Comparison of ENCODE assay signal across 8 cellular contexts in genomic region chr7:24907311-24907886, GRCh38.
DNase-seq lines count a peak whose midpoint lies in the region; ATAC-seq, FAIRE-seq and TF ChIP-seq lines count a peak whose summit lies in the region.

No MANE protein-coding gene starts in this region.

- peak overlapping the region; percentile 59 for H3K9ac ChIP-seq in endothelial cell of umbilical vein (replicated peaks; ENCODE audit: extremely low read depth, insufficient read depth, low read length)

- peak; percentile 41 for ATAC-seq in GM18499 (IDR thresholded peaks at IDR 0.05; ENCODE audit: insufficient read depth, unreplicated experiment)

- no peaks in the 10 kb centered on the region for H3K9me1 ChIP-seq in endothelial cell of umbilical vein (replicated peaks; ENCODE audit: control insufficient read depth, extremely low read depth, insufficient read depth, low read length)

- intact Hi-C loops in endothelial cell of umbilical vein (cut with micrococcal nuclease) (loop anchor here (1.0 to 5.0 kb wide), 4 partner anchors 22 to 87 kb away; no protein-coding TSS in a partner anchor), tibial artery (cut with DNase I; ENCODE audit: low total_unique reads) (no loop called here)

- H3K27me3 ChIP-seq in endothelial cell of umbilical vein (ENCODE audit: control insufficient read depth in 2 of 2, insufficient read depth in 2 of 2, low read length in 2 of 2) (no peaks in the 10 kb centered on the region), tibial artery (no peaks in the 10 kb centered on the region)

- no peaks in the 10 kb centered on the region for H4K20me1 ChIP-seq in endothelial cell of umbilical vein (replicated peaks; ENCODE audit: control insufficient read depth, extremely low read depth, insufficient read depth, low read length)

- peak overlapping the region; percentile 90 for H3K27ac ChIP-seq in endothelial cell of umbilical vein (ENCODE audit: insufficient read depth, low read depth, low read length)
- no peak overlapping the region for H3K27ac ChIP-seq in tibial artery

- H3K36me3 ChIP-seq in endothelial cell of umbilical vein (ENCODE audit: control insufficient read depth in 2 of 2, extremely low read depth in 1 of 2, insufficient read depth in 2 of 2, low read length in 2 of 2) (no peaks in the 10 kb centered on the region), tibial artery (no peaks in the 10 kb centered on the region)

- peak overlapping the region; percentile 1 for H2AFZ ChIP-seq in endothelial cell of umbilical vein (ENCODE audit: low read depth, low read length)

- dilution Hi-C loops in endothelial cell of umbilical vein (cut with MboI; ENCODE audit: extremely low pct_ligation_motif_present, low sequenced_read_pairs) = no loop called here

- BruUV-seq in endothelial cell of umbilical vein (replicated peaks; lab: Mats Ljungman, UMichigan) = TSS peak; percentile 86

- POLR2A ChIA-PET in endothelial cell of umbilical vein (lab: Charles Lee) = no interaction called here

- H3K4me2 ChIP-seq in endothelial cell of umbilical vein (ENCODE audit: insufficient read depth, low read length) = peak overlapping the region; percentile 72

- peak overlapping the region in 1 of 3 experiments; percentile 28 for H3K4me3 ChIP-seq in endothelial cell of umbilical vein (replicated peaks in 1 of 3; ENCODE audit: insufficient read depth in 1 of 3, low read depth in 1 of 3, low read length in 3 of 3)
- H3K4me3 ChIP-seq in tibial artery = no peak overlapping the region

- H3K9me3 ChIP-seq in endothelial cell of umbilical vein (replicated peaks; ENCODE audit: control insufficient read depth, insufficient read depth, low read length) (no peaks in the 10 kb centered on the region), tibial artery (no peaks in the 10 kb centered on the region)

- DNase-seq in H54 (ENCODE audit: insufficient read length, low spot score) (peak; percentile 69), NCI-H226 (peak; percentile 99), endothelial cell of umbilical vein (ENCODE audit: low read depth, low spot score) (peak; percentile 89), NCI-H2171 (lab: John Stamatoyannopoulos, UW) (no peak), tibial artery (no peak), NCI-H187 treated with DMSO at 0.1 percent for 48 hours (lab: John Stamatoyannopoulos, UW) (no peak), globus pallidus (ENCODE audit: low spot score) (no peak)

- peaks cover 73% of the 10 kb centered on the region for H3K79me2 ChIP-seq in endothelial cell of umbilical vein (ENCODE audit: control insufficient read depth, insufficient read depth, low read length)

- FAIRE-seq in H54 (lab: Jason Lieb, UNC) (peak; percentile 92), endothelial cell of umbilical vein (lab: Jason Lieb, UNC) (peak; percentile 96)

- TF ChIP-seq POLR2A in H54 (IDR thresholded peaks at IDR 0.05; ENCODE audit: low read depth, low read length) (no peak), endothelial cell of umbilical vein (IDR thresholded peaks at IDR 0.05; ENCODE audit: low read depth, low read length) (no peak)

- peaks cover 61% of the 10 kb centered on the region for H3K4me1 ChIP-seq in endothelial cell of umbilical vein (ENCODE audit: control insufficient read depth, extremely low read depth, insufficient read depth, low read length)
- no peaks in the 10 kb centered on the region for H3K4me1 ChIP-seq in tibial artery

- CTCF ChIA-PET in endothelial cell of umbilical vein (lab: Charles Lee) = interaction anchor here (0.8 to 1.8 kb wide), 8 partner anchors 8 to 192 kb away, joined by 3 to 7 read pairs (median 4); partner anchors contain the start of gene OSBPL3

- no peak for TF ChIP-seq CTCF in endothelial cell of umbilical vein (IDR thresholded peaks at IDR 0.05; ENCODE audit: extremely low read depth in 1 of 2, insufficient read depth in 1 of 2, low read depth in 1 of 2, low read length in 2 of 2)
- no peak for TF ChIP-seq CTCF in tibial artery (IDR thresholded peaks at IDR 0.05)

TF ChIP-seq in endothelial cell of umbilical vein, 7 proteins besides CTCF, POLR2A, EP300 and RAD21:
- TF ChIP-seq MYC (IDR thresholded peaks at IDR 0.05; ENCODE audit: low read depth, low read length) (no peak), JUN (IDR thresholded peaks at IDR 0.05; ENCODE audit: borderline replicate concordance, insufficient read depth, insufficient read length, low read depth) (peak; percentile 99), GATA2 (IDR thresholded peaks at IDR 0.05; ENCODE audit: insufficient read depth, insufficient read length, low read depth, low read length) (peak; percentile 54), FOS (IDR thresholded peaks at IDR 0.05; ENCODE audit: borderline replicate concordance, insufficient read depth, low read length) (peak; percentile 99), MAX (IDR thresholded peaks at IDR 0.05; ENCODE audit: insufficient read depth, insufficient read length) (no peak), POLR2AphosphoS5 (IDR thresholded peaks at IDR 0.05; ENCODE audit: insufficient read depth, low read depth, low read length) (peak; percentile 50), EZH2 (IDR thresholded peaks at IDR 0.05; ENCODE audit: borderline replicate concordance, low read depth, low read length, severe bottlenecking) (no peak)

Comparison
In these comparisons a context has a peak if more than half of its experiments do, and no peak if none do; other contexts are left out.
1. DNase-seq: peak in H54 (single experiment), NCI-H226 (single experiment) and endothelial cell of umbilical vein (single experiment); none in NCI-H2171 (single experiment), tibial artery (0 of 2), NCI-H187 treated with DMSO at 0.1 percent for 48 hours (single experiment) and globus pallidus (single experiment).